ENCODE assay signal across 1 cellular context in genomic region chr3:4568831-4569230, GRCh38.
TF ChIP-seq lines count a peak whose summit lies in the region.

No MANE protein-coding gene starts in this region.

TF ChIP-seq in WTC11, 78 proteins besides CTCF, POLR2A, EP300 and RAD21 (continued from another document):
- no peak for TF ChIP-seq ARID4B (CRISPR knock-in tag; IDR thresholded peaks at IDR 0.05; ENCODE audit: borderline replicate concordance)
- no peak for TF ChIP-seq NR1H2 (CRISPR knock-in tag; IDR thresholded peaks at IDR 0.05)
- TF ChIP-seq ZNF281 (CRISPR knock-in tag; IDR thresholded peaks at IDR 0.05), result no peak
- no peak for TF ChIP-seq NR3C1 (CRISPR knock-in tag; conservative IDR thresholded peaks at IDR 0.05; ENCODE audit: low read depth)
- TF ChIP-seq ZNF219 (CRISPR knock-in tag; IDR thresholded peaks at IDR 0.05; ENCODE audit: borderline replicate concordance), result no peak
- TF ChIP-seq NFYB (CRISPR knock-in tag; conservative IDR thresholded peaks at IDR 0.05; ENCODE audit: low read depth), result no peak
- no peak for TF ChIP-seq HMGA2 (CRISPR knock-in tag; IDR thresholded peaks at IDR 0.05)
- no peak for TF ChIP-seq SP1 (CRISPR knock-in tag; conservative IDR thresholded peaks at IDR 0.05)
- TF ChIP-seq MYBL2 (CRISPR knock-in tag; IDR thresholded peaks at IDR 0.05), result no peak
- no peak for TF ChIP-seq ZNF317 (CRISPR knock-in tag; IDR thresholded peaks at IDR 0.05; ENCODE audit: borderline replicate concordance, low read depth)
- no peak for TF ChIP-seq EMX1 (CRISPR knock-in tag; IDR thresholded peaks at IDR 0.05)
- no peak for TF ChIP-seq IRF1 (CRISPR knock-in tag; IDR thresholded peaks at IDR 0.05)
- no peak for TF ChIP-seq TEAD4 (CRISPR knock-in tag; IDR thresholded peaks at IDR 0.05)
- TF ChIP-seq ZNF121 (CRISPR knock-in tag; IDR thresholded peaks at IDR 0.05), result no peak
- TF ChIP-seq E2F4 (CRISPR knock-in tag; IDR thresholded peaks at IDR 0.05; ENCODE audit: borderline replicate concordance, low read depth), result no peak
